ENCODE assay signal across 9 cellular contexts in the genomic region with DNA sequence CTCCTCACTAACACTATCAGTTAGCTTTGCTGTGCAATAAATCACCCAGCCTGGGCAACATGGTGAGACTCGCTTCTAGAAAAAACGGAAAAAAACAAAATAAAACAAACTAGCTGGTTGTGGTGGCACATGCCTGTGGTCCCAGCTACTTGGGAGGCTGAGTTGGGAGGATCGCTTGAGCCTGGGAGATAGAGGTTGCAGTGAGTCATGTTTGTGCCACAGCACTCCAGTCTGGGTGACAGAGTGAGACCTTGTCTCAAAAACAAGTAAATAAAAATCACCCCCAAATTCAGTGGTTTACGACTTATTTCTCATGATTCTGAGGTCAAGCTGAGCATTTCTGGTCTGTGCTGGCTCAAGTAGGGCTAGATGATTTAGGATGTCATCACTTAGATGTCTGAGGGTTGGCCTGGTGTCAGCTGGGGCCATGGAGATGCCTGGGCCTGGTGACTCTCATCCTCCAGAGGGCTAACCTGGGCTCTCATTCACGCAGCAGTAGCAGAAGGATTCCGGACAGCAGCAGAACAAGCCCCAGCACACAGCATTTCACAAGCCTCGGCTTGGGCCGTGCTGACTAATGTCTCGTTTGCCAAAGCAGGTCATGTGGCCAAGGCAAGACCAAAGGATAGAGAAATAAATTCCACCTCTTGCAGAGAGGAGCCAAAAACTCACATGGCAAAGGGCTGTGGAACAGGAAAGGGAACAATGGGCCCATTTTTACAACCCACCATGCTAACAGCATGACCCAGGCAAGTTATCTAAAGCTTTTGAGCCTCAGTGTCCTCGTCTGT. TPM values are rescaled to one million over a fixed set of nuclear protein-coding genes. Genes with fewer than 3 reads are reported as not detected.
DNase-seq lines count a peak whose midpoint lies in the region; ATAC-seq, FAIRE-seq and TF ChIP-seq lines count a peak whose summit lies in the region.
"Had no signal": no experiment of that assay in that cellular context is flagged by ENCODE, and none has a peak within 500 bp of the region (broad histone marks: within the 10 kb centered on the region; RNA-seq: fewer than 3 reads in every experiment).

No MANE protein-coding gene starts in this region.

- H3K9me3 ChIP-seq in body of pancreas, result no peaks in the 10 kb centered on the region
- no peaks in the 10 kb centered on the region for H3K9me3 ChIP-seq in hepatocyte (ENCODE audit: low read depth)

- H4K20me1 ChIP-seq in hepatocyte (ENCODE audit: insufficient read depth, poor library complexity, severe bottlenecking), result no peaks in the 10 kb centered on the region

- ATAC-seq in body of pancreas (peak; percentile 88), GM18861 (IDR thresholded peaks at IDR 0.05; ENCODE audit: unreplicated experiment) (no peak)

- TF ChIP-seq CTCF in body of pancreas (IDR thresholded peaks at IDR 0.05), result peak in 3 of 7 experiments; percentile 7 to 10 (median 9)
- TF ChIP-seq CTCF in hepatocyte (IDR thresholded peaks at IDR 0.05; ENCODE audit: poor library complexity), result no peak

- H2AFZ ChIP-seq in hepatocyte, result no peak overlapping the region

- H3K36me3 ChIP-seq in body of pancreas (replicated peaks in 1 of 2; ENCODE audit: insufficient read depth in 1 of 2, low read depth in 2 of 2), result no peaks in the 10 kb centered on the region
- H3K36me3 ChIP-seq in hepatocyte (replicated peaks; ENCODE audit: insufficient read depth, low read depth), result no peaks in the 10 kb centered on the region

- intact Hi-C loops in body of pancreas (cut with DNase I), result no loop called here

- WGBS in body of pancreas, 2 donors, result 59 to 65% methylated on average over 10 of the region's 10 CpGs
- 69% methylated on average over 10 of the region's 10 CpGs for WGBS in hepatocyte (ENCODE audit: low lambda C conversion rate, missing lambda C conversion rate)

- H3K4me1 ChIP-seq in body of pancreas, result no peaks in the 10 kb centered on the region
- peaks cover 21% of the 10 kb centered on the region for H3K4me1 ChIP-seq in hepatocyte (ENCODE audit: insufficient read depth)

- no peak overlapping the region for H3K4me3 ChIP-seq in body of pancreas
- no peak overlapping the region for H3K4me3 ChIP-seq in hepatocyte

- DNase-seq in H54 (ENCODE audit: insufficient read length, low spot score) (peak; percentile 40), body of pancreas (peak; percentile 36 to 75 (median 64)), hepatocyte (ENCODE audit: low spot score) (peak; percentile 71), stromal cell of bone marrow (ENCODE audit: low read depth) (peak; percentile 91), COLO668 (lab: John Stamatoyannopoulos, UW; ENCODE audit: unreplicated experiment) (no peak), activated gamma-delta T cell treated with Interleukin-2 at 50 U/mL for 16 hours (no peak), NOMO-1 treated with dmso at 0.1 percent for 144 hours (lab: John Stamatoyannopoulos, UW; ENCODE audit: unreplicated experiment) (no peak)

- H3K9me2 ChIP-seq in hepatocyte (replicated peaks; ENCODE audit: insufficient read depth), result no peaks in the 10 kb centered on the region

- TF ChIP-seq POLR2A in H54 (IDR thresholded peaks at IDR 0.05; ENCODE audit: low read depth, low read length), result no peak
- no peak for TF ChIP-seq POLR2A in body of pancreas (IDR thresholded peaks at IDR 0.05)

- FAIRE-seq in H54 (lab: Jason Lieb, UNC), result no peak
- FAIRE-seq: islet of Langerhans had no signal

- no peaks in the 10 kb centered on the region for H3K79me2 ChIP-seq in hepatocyte

- no peaks in the 10 kb centered on the region for H3K27me3 ChIP-seq in body of pancreas
- H3K27me3 ChIP-seq in hepatocyte, result no peaks in the 10 kb centered on the region

- H3K27ac ChIP-seq in body of pancreas (peak overlapping the region in 3 of 4 donors; percentile 19 to 58 (median 40)), hepatocyte (peak overlapping the region; percentile 51)

- H3K4me2 ChIP-seq in hepatocyte, result no peak overlapping the region

RNA-seq across cellular contexts. Expression of gene MGME1, which starts 32.5 kb away (rescaled TPM):
- total RNA-seq in body of pancreas, result 1 to 10 TPM; 3.0 to 6.5 TPM
- total RNA-seq in hepatocyte, result 12.7 and 15.7 TPM in 2 replicates
- polyA plus RNA-seq in hepatocyte, result 17.9 and 18.3 TPM in 2 replicates

RNA-seq across cellular contexts. Expression of gene SNX5, which starts 32.7 kb away (rescaled TPM):
- total RNA-seq in body of pancreas, result 10 to 100 TPM; 61.3 to 84.3 TPM
- total RNA-seq in hepatocyte, result 154 and 190 TPM in 2 replicates
- polyA plus RNA-seq in hepatocyte, result 74.9 and 76.0 TPM in 2 replicates

RNA-seq across cellular contexts. Expression of gene OVOL2, which starts 56.4 kb away (rescaled TPM):
- 10 to 100 TPM in 1 of 2 donors, 1 to 10 TPM in 1; 3.6 to 15.8 TPM for total RNA-seq in body of pancreas
- total RNA-seq in hepatocyte, result 1.4 and 2.9 TPM in 2 replicates
- polyA plus RNA-seq in hepatocyte, result 1.9 and 4.2 TPM in 2 replicates

Comparison
In these comparisons a context has a peak if more than half of its experiments do, and no peak if none do; other contexts are left out.
1. DNase-seq: peak in H54 (single experiment), body of pancreas (4 of 4), hepatocyte (single experiment) and stromal cell of bone marrow (single experiment); none in COLO668 (single experiment), activated gamma-delta T cell treated with Interleukin-2 at 50 U/mL for 16 hours (single experiment) and NOMO-1 treated with dmso at 0.1 percent for 144 hours (single experiment).